ENCODE assay signal across 18 cellular contexts in the genomic region with DNA sequence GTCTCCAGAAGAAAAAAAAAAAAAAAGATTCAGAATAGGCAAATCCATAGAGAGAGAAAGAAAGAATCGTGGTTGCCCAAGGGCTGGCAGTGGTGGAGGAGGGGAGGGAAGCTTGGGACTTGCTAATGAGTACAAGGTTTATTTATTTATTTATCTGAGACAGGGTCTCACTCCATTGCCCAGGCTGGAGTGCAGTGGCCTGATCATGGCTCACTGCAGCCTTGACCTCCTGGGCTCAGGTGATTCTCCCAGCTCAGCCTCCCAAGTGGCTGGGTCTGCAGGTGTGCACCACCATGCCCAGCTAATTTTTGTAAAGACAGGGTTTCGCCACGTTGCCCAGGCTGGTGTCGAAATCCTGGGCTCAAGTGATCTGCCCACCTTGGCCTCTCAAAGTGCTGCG. TPM values are rescaled to one million over a fixed set of nuclear protein-coding genes. Genes with fewer than 3 reads are reported as not detected.
DNase-seq lines count a peak whose midpoint lies in the region; ATAC-seq and TF ChIP-seq lines count a peak whose summit lies in the region.
"Had no signal": no experiment of that assay in that cellular context is flagged by ENCODE, and none has a peak within 500 bp of the region (broad histone marks: within the 10 kb centered on the region; RNA-seq: fewer than 3 reads in every experiment).

No MANE protein-coding gene starts in this region.

- POLR2A ChIA-PET in activated CD4-positive, alpha-beta memory T cell treated with anti-CD3 and anti-CD28 coated beads, Interleukin-2, amount 10 ng/mL, durations not matched to agents 7 days and 5 days (lab: Charles Lee) = interaction anchor here (0.8 to 1.1 kb wide), 2 partner anchors 9 to 23 kb away, joined by 3 to 5 read pairs; no protein-coding TSS in a partner anchor

- DNase-seq in mammary epithelial cell (no peak), NCI-H2029 (lab: John Stamatoyannopoulos, UW) (no peak)
- DNase-seq in activated CD4-positive, alpha-beta memory T cell treated with anti-CD3 and anti-CD28 coated beads, Interleukin-2, amount 10 ng/mL, durations not matched to agents 7 days and 5 days = no peak
- DNase-seq: ACHN; BE2C; Calu3; CD8-positive, alpha-beta T cell; DMS79 treated with DMSO at 0.1 percent for 48 hours; EL; H9; IMR-90 had no signal

- H2AFZ ChIP-seq in mammary epithelial cell (ENCODE audit: low read depth, low read length) = no peak overlapping the region

- H3K79me2 ChIP-seq in DOHH2 (ENCODE audit: control insufficient read depth, low read length) = no peaks in the 10 kb centered on the region
- H3K79me2 ChIP-seq in mammary epithelial cell (ENCODE audit: insufficient read depth, low read length) = peaks cover 43% of the 10 kb centered on the region

- 90% methylated on average over 5 of the region's 5 CpGs for WGBS in mammary epithelial cell (ENCODE audit: low coverage, missing lambda C conversion rate)

- H3K27me3 Mint-ChIP-seq in dendritic cell treated with granulocyte-macrophage colony-stimulating factor and Interleukin-4, amounts not matched to agents 40 ng/mL and 50 ng/mL, for 4 days = peaks cover 4% of the 10 kb centered on the region
- peaks cover 5% of the 10 kb centered on the region for H3K27me3 Mint-ChIP-seq in activated CD4-positive, alpha-beta memory T cell treated with anti-CD3 and anti-CD28 coated beads, Interleukin-2, amount 10 ng/mL, durations not matched to agents 7 days and 5 days

- H3K4me3 ChIP-seq in BLaER1 treated with 17β-estradiol and CSF1 and Interleukin-3, amounts not matched to agents 10 nM and 100 nM = peak overlapping the region in 4 of 10 experiments; percentile 6 to 57 (median 40); a peak in 5 of 20 replicates
- H3K4me3 ChIP-seq in DOHH2 (ENCODE audit: low read length) (no peak overlapping the region), neutrophil (ENCODE audit: low read depth in 1 of 2, low read length in 1 of 2) (no peak overlapping the region), mammary epithelial cell (replicated peaks in 1 of 3; ENCODE audit: insufficient read depth in 1 of 3, low read depth in 2 of 3, low read length in 3 of 3) (no peak overlapping the region)
- H3K4me3 ChIP-seq: K562 had no signal

- in situ Hi-C loops in mammary epithelial cell (cut with MboI; ENCODE audit: low sequenced_read_pairs in 2 of 2) = no loop called here

- no TSS peak for BruUV-seq in mammary epithelial cell (replicated peaks; lab: Mats Ljungman, UMichigan)

- dilution Hi-C loops in mammary epithelial cell (cut with HindIII; ENCODE audit: low sequenced_read_pairs) = no loop called here

- CTCF ChIA-PET in mammary epithelial cell (lab: Charles Lee; ENCODE audit: low non-redundant PET) = no interaction called here
- CTCF ChIA-PET in activated CD4-positive, alpha-beta memory T cell treated with anti-CD3 and anti-CD28 coated beads, Interleukin-2, amount 10 ng/mL, durations not matched to agents 7 days and 5 days (lab: Charles Lee) = interaction anchor here (0.6 to 0.9 kb wide), 2 partner anchors 16 to 113 kb away, joined by 3 read pairs; no protein-coding TSS in a partner anchor

- H3F3A ChIP-seq in DOHH2 (ENCODE audit: control insufficient read depth, insufficient read depth) = peaks cover 7% of the 10 kb centered on the region; the same call in 1 of the 2 replicates

- H3K4me3 Mint-ChIP-seq in dendritic cell treated with granulocyte-macrophage colony-stimulating factor and Interleukin-4, amounts not matched to agents 40 ng/mL and 50 ng/mL, for 4 days = no peak overlapping the region
- no peak overlapping the region for H3K4me3 Mint-ChIP-seq in activated CD4-positive, alpha-beta memory T cell treated with anti-CD3 and anti-CD28 coated beads, Interleukin-2, amount 10 ng/mL, durations not matched to agents 7 days and 5 days
- H3K4me3 Mint-ChIP-seq: CD8-positive, alpha-beta T cell; H9 had no signal

- no peak for ATAC-seq in HG02763 (IDR thresholded peaks at IDR 0.05; ENCODE audit: unreplicated experiment)
- ATAC-seq: CD8-positive, alpha-beta T cell; K562 had no signal

- H4K20me1 ChIP-seq in BLaER1 treated with 17β-estradiol and CSF1 and Interleukin-3, amounts not matched to agents 10 nM and 100 nM = peaks cover 0 to 5% (median 0%) of the 10 kb centered on the region in 11 experiments; a peak in 2 of 22 replicates
- no peaks in the 10 kb centered on the region for H4K20me1 ChIP-seq in DOHH2 (ENCODE audit: control insufficient read depth, insufficient read depth, low read depth, low read length)
- H4K20me1 ChIP-seq in mammary epithelial cell (ENCODE audit: insufficient read depth, low read length) = no peaks in the 10 kb centered on the region

- peak overlapping the region; percentile 78 to 99 (median 87) for H3K4me2 ChIP-seq in BLaER1 treated with 17β-estradiol and CSF1 and Interleukin-3, amounts not matched to agents 10 nM and 100 nM
- H3K4me2 ChIP-seq in DOHH2 (ENCODE audit: low read length) (peak overlapping the region; percentile 35; the same call in 1 of the 2 replicates), mammary epithelial cell (ENCODE audit: insufficient read depth, low read depth, low read length) (no peak overlapping the region)

- TF ChIP-seq CTCF in DOHH2 (IDR thresholded peaks at IDR 0.05; ENCODE audit: low read depth, low read length, poor library complexity, severe bottlenecking) (no peak), neutrophil (IDR thresholded peaks at IDR 0.05) (no peak), mammary epithelial cell (conservative IDR thresholded peaks at IDR 0.05 in 1 of 2, IDR thresholded peaks at IDR 0.05 in 1 of 2; ENCODE audit: extremely low read depth in 1 of 2, insufficient read depth in 1 of 2, low read depth in 1 of 2, low read length in 2 of 2) (no peak)

- H3K9me3 ChIP-seq in BLaER1 treated with 17β-estradiol and CSF1 and Interleukin-3, amounts not matched to agents 10 nM and 100 nM (replicated peaks in 1 of 11) = no peaks in the 10 kb centered on the region
- H3K9me3 ChIP-seq in DOHH2 (ENCODE audit: control insufficient read depth, insufficient read depth, low read length) (no peaks in the 10 kb centered on the region), neutrophil (no peaks in the 10 kb centered on the region), mammary epithelial cell (replicated peaks; ENCODE audit: insufficient read depth, low read length) (no peaks in the 10 kb centered on the region)
- H3K9me3 ChIP-seq: BE2C had no signal

- intact Hi-C loops in dendritic cell treated with granulocyte-macrophage colony-stimulating factor and Interleukin-4, amounts not matched to agents 40 ng/mL and 50 ng/mL, for 4 days (cut with micrococcal nuclease) = no loop called here
- intact Hi-C loops in mammary epithelial cell (cut with micrococcal nuclease) = no loop called here

- H3K9me2 ChIP-seq in DOHH2 (replicated peaks; ENCODE audit: control insufficient read depth, low read length) = no peaks in the 10 kb centered on the region

- H3K36me3 Mint-ChIP-seq in dendritic cell treated with granulocyte-macrophage colony-stimulating factor and Interleukin-4, amounts not matched to agents 40 ng/mL and 50 ng/mL, for 4 days (ENCODE audit: low read depth) = no peaks in the 10 kb centered on the region
- H3K36me3 Mint-ChIP-seq in activated CD4-positive, alpha-beta memory T cell treated with anti-CD3 and anti-CD28 coated beads, Interleukin-2, amount 10 ng/mL, durations not matched to agents 7 days and 5 days (ENCODE audit: low read depth) = peaks cover 2% of the 10 kb centered on the region
- H3K36me3 Mint-ChIP-seq: CD8-positive, alpha-beta T cell had no signal

- H3K27ac Mint-ChIP-seq in dendritic cell treated with granulocyte-macrophage colony-stimulating factor and Interleukin-4, amounts not matched to agents 40 ng/mL and 50 ng/mL, for 4 days = peak overlapping the region; percentile 90
- no peak overlapping the region for H3K27ac Mint-ChIP-seq in activated CD4-positive, alpha-beta memory T cell treated with anti-CD3 and anti-CD28 coated beads, Interleukin-2, amount 10 ng/mL, durations not matched to agents 7 days and 5 days
- H3K27ac Mint-ChIP-seq: CD8-positive, alpha-beta T cell had no signal

- peak overlapping the region in 7 of 11 experiments; percentile 16 to 78 (median 31); a peak in 8 of 22 replicates for H3K9ac ChIP-seq in BLaER1 treated with 17β-estradiol and CSF1 and Interleukin-3, amounts not matched to agents 10 nM and 100 nM
- H3K9ac ChIP-seq in mammary epithelial cell (ENCODE audit: insufficient read depth, low read length) = no peak overlapping the region

- H3K27ac ChIP-seq in BLaER1 treated with 17β-estradiol and CSF1 and Interleukin-3, amounts not matched to agents 10 nM and 100 nM = peak overlapping the region; percentile 18 to 86 (median 70); a peak in 20 of 22 replicates
- peak overlapping the region; percentile 33; the same call in 1 of the 2 replicates for H3K27ac ChIP-seq in DOHH2 (ENCODE audit: low read depth, low read length)
- peak overlapping the region; percentile 78 for H3K27ac ChIP-seq in neutrophil
- H3K27ac ChIP-seq in mammary epithelial cell (ENCODE audit: insufficient read depth, low read depth, low read length) = no peak overlapping the region

- H3K4me1 ChIP-seq in BLaER1 treated with 17β-estradiol and CSF1 and Interleukin-3, amounts not matched to agents 10 nM and 100 nM = peaks cover 81 to 100% (median 96%) of the 10 kb centered on the region in 10 experiments
- peaks cover 30% of the 10 kb centered on the region for H3K4me1 ChIP-seq in DOHH2 (ENCODE audit: control insufficient read depth, low read length)
- peaks cover 56 to 62% of the 10 kb centered on the region in 2 experiments for H3K4me1 ChIP-seq in neutrophil (ENCODE audit: control insufficient read depth in 1 of 2, insufficient read depth in 1 of 2, low read depth in 1 of 2, low read length in 1 of 2)
- peaks cover 5% of the 10 kb centered on the region for H3K4me1 ChIP-seq in mammary epithelial cell (ENCODE audit: insufficient read depth, low read length)
- H3K4me1 ChIP-seq: BE2C had no signal

- peaks cover 82% of the 10 kb centered on the region for H3K4me1 Mint-ChIP-seq in dendritic cell treated with granulocyte-macrophage colony-stimulating factor and Interleukin-4, amounts not matched to agents 40 ng/mL and 50 ng/mL, for 4 days (ENCODE audit: low read depth)
- peaks cover 11% of the 10 kb centered on the region for H3K4me1 Mint-ChIP-seq in activated CD4-positive, alpha-beta memory T cell treated with anti-CD3 and anti-CD28 coated beads, Interleukin-2, amount 10 ng/mL, durations not matched to agents 7 days and 5 days

- H3K9me3 Mint-ChIP-seq in dendritic cell treated with granulocyte-macrophage colony-stimulating factor and Interleukin-4, amounts not matched to agents 40 ng/mL and 50 ng/mL, for 4 days = no peaks in the 10 kb centered on the region
- peaks cover 4% of the 10 kb centered on the region for H3K9me3 Mint-ChIP-seq in activated CD4-positive, alpha-beta memory T cell treated with anti-CD3 and anti-CD28 coated beads, Interleukin-2, amount 10 ng/mL, durations not matched to agents 7 days and 5 days
- H3K9me3 Mint-ChIP-seq: CD8-positive, alpha-beta T cell; H9 had no signal

- H3K36me3 ChIP-seq in BLaER1 treated with 17β-estradiol and CSF1 and Interleukin-3, amounts not matched to agents 10 nM and 100 nM = peaks cover 0 to under 1% (median 0%) of the 10 kb centered on the region in 11 experiments; a peak in 1 of 22 replicates
- H3K36me3 ChIP-seq in DOHH2 (ENCODE audit: control insufficient read depth, low read length) (no peaks in the 10 kb centered on the region), neutrophil (no peaks in the 10 kb centered on the region), mammary epithelial cell (ENCODE audit: insufficient read depth, low read length) (peaks cover 50% of the 10 kb centered on the region)
- H3K36me3 ChIP-seq: BE2C had no signal

- H3K27me3 ChIP-seq in BLaER1 treated with 17β-estradiol and CSF1 and Interleukin-3, amounts not matched to agents 10 nM and 100 nM = no peaks in the 10 kb centered on the region
- H3K27me3 ChIP-seq in DOHH2 (ENCODE audit: control insufficient read depth, low read length) (peaks cover 12% of the 10 kb centered on the region), neutrophil (no peaks in the 10 kb centered on the region), mammary epithelial cell (ENCODE audit: insufficient read depth, low read length) (no peaks in the 10 kb centered on the region)
- H3K27me3 ChIP-seq: BE2C had no signal

RNA-seq across cellular contexts. Expression of a gene that starts 9.7 kb away (rescaled TPM):
- total RNA-seq in mammary epithelial cell = 100 to 1,000 TPM; 107 to 195 TPM
- 87.6 TPM for polyA plus RNA-seq in mammary epithelial cell
- 191 TPM for polyA minus RNA-seq in mammary epithelial cell
- 10 to 100 TPM; 61.5 to 61.9 TPM for total RNA-seq in activated CD4-positive, alpha-beta memory T cell treated with anti-CD3 and anti-CD28 coated beads, Interleukin-2, amount 10 ng/mL, durations not matched to agents 7 days and 5 days

RNA-seq across cellular contexts. Expression of a gene that starts 23.7 kb away (rescaled TPM):
- 100 to 1,000 TPM; 171 to 202 TPM for total RNA-seq in mammary epithelial cell
- 174 TPM for polyA plus RNA-seq in mammary epithelial cell
- polyA minus RNA-seq in mammary epithelial cell = 383 TPM
- 1 to 10 TPM in 1 of 2 experiments, under 1 TPM in 1; 0.78 to 1.3 TPM for total RNA-seq in activated CD4-positive, alpha-beta memory T cell treated with anti-CD3 and anti-CD28 coated beads, Interleukin-2, amount 10 ng/mL, durations not matched to agents 7 days and 5 days
- total RNA-seq: IMR-90 had no signal

RNA-seq across cellular contexts. Expression of a gene that starts 32.3 kb away (rescaled TPM):
- total RNA-seq in mammary epithelial cell = 100 to 1,000 TPM; 134 to 149 TPM
- polyA plus RNA-seq in mammary epithelial cell = 119 TPM
- 89.5 TPM for polyA minus RNA-seq in mammary epithelial cell
- under 1 TPM; 0.38 to 0.40 TPM for total RNA-seq in activated CD4-positive, alpha-beta memory T cell treated with anti-CD3 and anti-CD28 coated beads, Interleukin-2, amount 10 ng/mL, durations not matched to agents 7 days and 5 days

RNA-seq across cellular contexts. Expression of a gene that starts 41.1 kb away (rescaled TPM):
- total RNA-seq in mammary epithelial cell = 1 to 10 TPM; 2.2 to 3.3 TPM
- polyA plus RNA-seq in mammary epithelial cell = 2.1 TPM
- not detected for polyA minus RNA-seq in mammary epithelial cell
- total RNA-seq in activated CD4-positive, alpha-beta memory T cell treated with anti-CD3 and anti-CD28 coated beads, Interleukin-2, amount 10 ng/mL, durations not matched to agents 7 days and 5 days = not detected
- total RNA-seq: CD8-positive, alpha-beta T cell; HT1080 had no signal

Comparison
In these comparisons a context has a peak if more than half of its experiments do, and no peak if none do; other contexts are left out.
1. RNA of a gene that starts 23.7 kb away (total RNA-seq): 171 to 202 TPM in mammary epithelial cell; 0.78 to 1.3 TPM in activated CD4-positive, alpha-beta memory T cell treated with anti-CD3 and anti-CD28 coated beads, Interleukin-2, amount 10 ng/mL, durations not matched to agents 7 days and 5 days; every median in the first group is over 10 times any median in the second.
2. RNA of a gene that starts 32.3 kb away (total RNA-seq): 134 to 149 TPM in mammary epithelial cell; 0.38 to 0.40 TPM in activated CD4-positive, alpha-beta memory T cell treated with anti-CD3 and anti-CD28 coated beads, Interleukin-2, amount 10 ng/mL, durations not matched to agents 7 days and 5 days; every median in the first group is over 10 times any median in the second.